In genomic region chr11:22471405-22471804, GRCh38 we compare ENCODE assay signal across 25 cellular contexts.
"Had no signal": no experiment of that assay in that cellular context is flagged by ENCODE, and none has a peak within 500 bp of the region (broad histone marks: within the 10 kb centered on the region; RNA-seq: fewer than 3 reads in every experiment).

No MANE protein-coding gene starts in this region.

- H3K36me3 ChIP-seq: breast epithelium, esophagus muscularis mucosa, ovary, right lobe of liver, stomach, suprapubic skin, uterus had no signal

- DNase-seq: activated CD4-positive, alpha-beta T cell treated with anti-CD3 and anti-CD28 coated beads for 4 hours; activated CD4-positive, alpha-beta T cell treated with anti-CD3 and anti-CD28 coated beads, Interleukin-2, amount 50 U/mL, for 48 hours; activated CD4-positive, CD25-positive, alpha-beta regulatory T cell; activated naive CD4-positive, alpha-beta T cell treated with anti-CD3 and anti-CD28 coated beads for 36 hours; activated naive CD8-positive, alpha-beta T cell treated with anti-CD3 and anti-CD28 coated beads, Interleukin-2, amount 10 ng/mL, durations not matched to agents 7 days and 5 days; activated T-cell treated with anti-CD3 and anti-CD28 coated beads, Interleukin-2, amount 50 U/mL, for 48 hours; amniotic stem cell; dorsolateral prefrontal cortex; effector memory CD8-positive, alpha-beta T cell; hippocampal formation; midbrain; natural killer cell; ovary; psoas muscle; right lobe of liver; small intestine; stimulated activated CD4-positive, alpha-beta T cell treated with anti-CD3 and anti-CD28 coated beads, Interleukin-15, amount 100 ng/mL, for 24 hours; stomach; trophoblast cell; uterus had no signal

- H3K27ac ChIP-seq: breast epithelium, dorsolateral prefrontal cortex, esophagus muscularis mucosa, ovary, psoas muscle, right lobe of liver, stomach, suprapubic skin, uterus had no signal

- H3K36me3 Mint-ChIP-seq: activated naive CD8-positive, alpha-beta T cell treated with anti-CD3 and anti-CD28 coated beads, Interleukin-2, amount 10 ng/mL, durations not matched to agents 7 days and 5 days; natural killer cell; stimulated activated memory B cell treated with anti-CD40 and anti-IgM and Interleukin-4, amounts not matched to agents 10 μg/mL and 1 μg/mL and 100 μg/mL, for 72 hours had no signal

- H3K9me3 Mint-ChIP-seq: activated naive CD4-positive, alpha-beta T cell treated with anti-CD3 and anti-CD28 coated beads for 36 hours; activated naive CD8-positive, alpha-beta T cell treated with anti-CD3 and anti-CD28 coated beads, Interleukin-2, amount 10 ng/mL, durations not matched to agents 7 days and 5 days; central memory CD8-positive, alpha-beta T cell; effector memory CD8-positive, alpha-beta T cell; natural killer cell; stimulated activated memory B cell treated with anti-CD40 and anti-IgM and Interleukin-4, amounts not matched to agents 10 μg/mL and 1 μg/mL and 100 μg/mL, for 72 hours had no signal

- H3K4me1 Mint-ChIP-seq: activated naive CD8-positive, alpha-beta T cell treated with anti-CD3 and anti-CD28 coated beads, Interleukin-2, amount 10 ng/mL, durations not matched to agents 7 days and 5 days; central memory CD8-positive, alpha-beta T cell; natural killer cell; stimulated activated memory B cell treated with anti-CD40 and anti-IgM and Interleukin-4, amounts not matched to agents 10 μg/mL and 1 μg/mL and 100 μg/mL, for 72 hours had no signal

- H3K4me3 ChIP-seq: breast epithelium, dorsolateral prefrontal cortex, esophagus muscularis mucosa, ovary, psoas muscle, right lobe of liver, stomach, suprapubic skin, uterus had no signal

- H3K27me3 Mint-ChIP-seq: activated naive CD8-positive, alpha-beta T cell treated with anti-CD3 and anti-CD28 coated beads, Interleukin-2, amount 10 ng/mL, durations not matched to agents 7 days and 5 days; stimulated activated memory B cell treated with anti-CD40 and anti-IgM and Interleukin-4, amounts not matched to agents 10 μg/mL and 1 μg/mL and 100 μg/mL, for 72 hours had no signal

- H3K27me3 ChIP-seq: breast epithelium, dorsolateral prefrontal cortex, ovary, right lobe of liver, stomach, suprapubic skin, uterus had no signal

- H3K4me1 ChIP-seq: breast epithelium, esophagus muscularis mucosa, right lobe of liver, stomach, suprapubic skin, uterus had no signal

- H3K4me3 Mint-ChIP-seq: activated naive CD4-positive, alpha-beta T cell treated with anti-CD3 and anti-CD28 coated beads for 36 hours; activated naive CD8-positive, alpha-beta T cell treated with anti-CD3 and anti-CD28 coated beads, Interleukin-2, amount 10 ng/mL, durations not matched to agents 7 days and 5 days; central memory CD8-positive, alpha-beta T cell; effector memory CD8-positive, alpha-beta T cell; natural killer cell; stimulated activated memory B cell treated with anti-CD40 and anti-IgM and Interleukin-4, amounts not matched to agents 10 μg/mL and 1 μg/mL and 100 μg/mL, for 72 hours had no signal

- H3K27ac Mint-ChIP-seq: activated naive CD4-positive, alpha-beta T cell treated with anti-CD3 and anti-CD28 coated beads for 36 hours; activated naive CD8-positive, alpha-beta T cell treated with anti-CD3 and anti-CD28 coated beads, Interleukin-2, amount 10 ng/mL, durations not matched to agents 7 days and 5 days; effector memory CD8-positive, alpha-beta T cell; natural killer cell; stimulated activated memory B cell treated with anti-CD40 and anti-IgM and Interleukin-4, amounts not matched to agents 10 μg/mL and 1 μg/mL and 100 μg/mL, for 72 hours had no signal

- ATAC-seq: effector memory CD8-positive, alpha-beta T cell; natural killer cell; psoas muscle; right lobe of liver; stimulated activated memory B cell treated with anti-CD40 and anti-IgM and Interleukin-4, amounts not matched to agents 10 μg/mL and 1 μg/mL and 100 μg/mL, for 72 hours had no signal

- H3K9me3 ChIP-seq: breast epithelium, esophagus muscularis mucosa, ovary, psoas muscle, right lobe of liver, stomach, suprapubic skin, uterus had no signal
